ENCODE assay signal across 25 cellular contexts in genomic region chr11:44988111-44988510, GRCh38.
"Had no signal": no experiment of that assay in that cellular context is flagged by ENCODE, and none has a peak within 500 bp of the region (broad histone marks: within the 10 kb centered on the region; RNA-seq: fewer than 3 reads in every experiment).

No MANE protein-coding gene starts in this region.

- H3K27me3 ChIP-seq: ascending aorta, cardiac muscle cell, Peyer's patch had no signal

- H3K9me3 ChIP-seq: ascending aorta, Peyer's patch had no signal

- ATAC-seq: K562, PC-3, SK-N-SH treated with all-trans-retinoic acid at 6 μM for 48 hours had no signal

- H3K36me3 ChIP-seq: ascending aorta, cardiac muscle cell, Peyer's patch, WERI-Rb-1 had no signal

- H3K4me3 ChIP-seq: ascending aorta, cardiac muscle cell, K562, Peyer's patch had no signal

- DNase-seq: activated CD4-positive, alpha-beta memory T cell treated with anti-CD3 and anti-CD28 coated beads, Interleukin-2, amount 10 ng/mL, durations not matched to agents 7 days and 5 days; activated CD4-positive, alpha-beta T cell treated with anti-CD3 and anti-CD28 coated beads for 1 hour; activated CD4-positive, alpha-beta T cell treated with anti-CD3 and anti-CD28 coated beads for 48 hours; activated CD4-positive, CD25-positive, alpha-beta regulatory T cell; activated gamma-delta T cell; activated naive CD4-positive, alpha-beta T cell treated with Interleukin-2 at 50 U/mL for 16 hours; activated naive CD8-positive, alpha-beta T cell treated with anti-CD3 and anti-CD28 coated beads, Interleukin-2, amount 10 ng/mL, durations not matched to agents 7 days and 5 days; amygdala; NCI-H146; NCI-H510A; NCI-H526; NCI-H748 treated with DMSO at 0.1 percent for 48 hours; NK-92 treated with Interleukin-12 subunit alpha and Interleukin-12 subunit beta, amount 100 ng/mL, for 24 hours; RPMI8226; SIG-M5; T-helper 1 cell; T-helper 2 cell; T-helper 9 cell; WERI-Rb-1 had no signal

- H3K4me1 ChIP-seq: Peyer's patch had no signal

- H3K27ac ChIP-seq: ascending aorta, cardiac muscle cell, Peyer's patch, WERI-Rb-1 had no signal
